ENCODE assay signal across 21 cellular contexts in the genomic region with DNA sequence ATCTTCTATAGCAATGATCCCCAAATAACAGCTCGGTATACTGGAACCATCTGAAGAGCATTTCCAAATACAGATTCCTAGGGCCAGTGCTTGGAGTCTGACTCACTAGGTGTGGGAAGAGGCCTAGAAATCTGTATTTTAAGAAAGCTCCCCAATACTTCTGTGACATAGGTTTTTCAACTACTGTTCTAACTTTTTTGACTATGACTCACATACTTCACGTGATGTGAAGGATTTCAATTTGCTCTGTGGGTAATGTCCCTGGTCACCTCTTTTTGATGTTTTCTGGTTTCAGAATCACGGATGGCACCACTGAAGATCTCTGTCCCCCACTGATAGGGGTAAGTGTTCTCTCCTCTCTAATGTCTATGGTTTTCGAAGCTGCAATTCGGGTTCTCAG. TPM values are rescaled to one million over a fixed set of nuclear protein-coding genes. Genes with fewer than 3 reads are reported as not detected.
DNase-seq lines count a peak whose midpoint lies in the region; ATAC-seq, FAIRE-seq and TF ChIP-seq lines count a peak whose summit lies in the region.
"Had no signal": no experiment of that assay in that cellular context is flagged by ENCODE, and none has a peak within 500 bp of the region (broad histone marks: within the 10 kb centered on the region; RNA-seq: fewer than 3 reads in every experiment).

No MANE protein-coding gene starts in this region.

- H3K4me2 ChIP-seq in A549 (no peak overlapping the region), GM23248 (ENCODE audit: unreplicated experiment) (no peak overlapping the region)
- H3K4me2 ChIP-seq: BLaER1 had no signal

- H3K4me1 ChIP-seq in A549, result no peaks in the 10 kb centered on the region
- no peaks in the 10 kb centered on the region for H3K4me1 ChIP-seq in GM23248 (ENCODE audit: insufficient read depth)
- no peaks in the 10 kb centered on the region for H3K4me1 ChIP-seq in body of pancreas
- H3K4me1 ChIP-seq: BLaER1, Caco-2 had no signal

- no peaks in the 10 kb centered on the region for H3K4me1 Mint-ChIP-seq in activated T-cell treated with anti-CD3 and anti-CD28 coated beads, Interleukin-2, amount 50 U/mL, for 4 hours (ENCODE audit: low read depth)
- peaks cover 5% of the 10 kb centered on the region for H3K4me1 Mint-ChIP-seq in activated T-helper 17 cell treated with anti-CD3 and anti-CD28 coated beads, Interleukin-2, amount 50 U/mL, for 72 hours
- peaks cover 6% of the 10 kb centered on the region for H3K4me1 Mint-ChIP-seq in activated CD4-positive, alpha-beta T cell treated with anti-CD3 and anti-CD28 coated beads, Interleukin-2, amount 10 ng/mL, durations not matched to agents 7 days and 5 days
- H3K4me1 Mint-ChIP-seq: B cell had no signal

- in situ Hi-C loops in GM23248 (cut with MboI), result no loop called here

- no peak for FAIRE-seq in A549 (lab: Jason Lieb, UNC)
- FAIRE-seq: G401.6, GM12892, H1 had no signal

- H3K36me3 Mint-ChIP-seq in activated T-cell treated with anti-CD3 and anti-CD28 coated beads, Interleukin-2, amount 50 U/mL, for 4 hours (ENCODE audit: insufficient read depth), result peaks cover 29% of the 10 kb centered on the region
- peaks cover 100% of the 10 kb centered on the region for H3K36me3 Mint-ChIP-seq in activated T-helper 17 cell treated with anti-CD3 and anti-CD28 coated beads, Interleukin-2, amount 50 U/mL, for 72 hours (ENCODE audit: low read depth)
- peaks cover 56% of the 10 kb centered on the region for H3K36me3 Mint-ChIP-seq in activated CD4-positive, alpha-beta T cell treated with anti-CD3 and anti-CD28 coated beads, Interleukin-2, amount 10 ng/mL, durations not matched to agents 7 days and 5 days (ENCODE audit: low read depth)

- POLR2A ChIA-PET in A549 (lab: Yijun Ruan, JAX), result no interaction called here
- POLR2A ChIA-PET in activated CD4-positive, alpha-beta T cell treated with anti-CD3 and anti-CD28 coated beads, Interleukin-2, amount 10 ng/mL, durations not matched to agents 7 days and 5 days (lab: Charles Lee), result no interaction called here

- no peak overlapping the region for H3K27ac Mint-ChIP-seq in activated T-helper 17 cell treated with anti-CD3 and anti-CD28 coated beads, Interleukin-2, amount 50 U/mL, for 72 hours
- no peak overlapping the region for H3K27ac Mint-ChIP-seq in activated CD4-positive, alpha-beta T cell treated with anti-CD3 and anti-CD28 coated beads, Interleukin-2, amount 10 ng/mL, durations not matched to agents 7 days and 5 days
- H3K27ac Mint-ChIP-seq: B cell; CD8-positive, alpha-beta T cell had no signal

- no peaks in the 10 kb centered on the region for H3K36me3 ChIP-seq in GM23248 (ENCODE audit: low read depth)
- no peaks in the 10 kb centered on the region for H3K36me3 ChIP-seq in body of pancreas (replicated peaks in 1 of 2; ENCODE audit: insufficient read depth in 1 of 2, low read depth in 2 of 2)

- intact Hi-C loops in body of pancreas (cut with DNase I), result no loop called here

- no peak overlapping the region for H3K4me3 Mint-ChIP-seq in activated T-cell treated with anti-CD3 and anti-CD28 coated beads, Interleukin-2, amount 50 U/mL, for 4 hours
- no peak overlapping the region for H3K4me3 Mint-ChIP-seq in activated T-helper 17 cell treated with anti-CD3 and anti-CD28 coated beads, Interleukin-2, amount 50 U/mL, for 72 hours
- H3K4me3 Mint-ChIP-seq in activated CD4-positive, alpha-beta T cell treated with anti-CD3 and anti-CD28 coated beads, Interleukin-2, amount 10 ng/mL, durations not matched to agents 7 days and 5 days, result no peak overlapping the region
- H3K4me3 Mint-ChIP-seq: B cell; CD4-positive, CD25-positive, alpha-beta regulatory T cell; CD8-positive, alpha-beta T cell had no signal

- no peaks in the 10 kb centered on the region for H3K9me3 Mint-ChIP-seq in activated T-cell treated with anti-CD3 and anti-CD28 coated beads, Interleukin-2, amount 50 U/mL, for 4 hours
- H3K9me3 Mint-ChIP-seq in activated T-helper 17 cell treated with anti-CD3 and anti-CD28 coated beads, Interleukin-2, amount 50 U/mL, for 72 hours, result no peaks in the 10 kb centered on the region
- no peaks in the 10 kb centered on the region for H3K9me3 Mint-ChIP-seq in activated CD4-positive, alpha-beta T cell treated with anti-CD3 and anti-CD28 coated beads, Interleukin-2, amount 10 ng/mL, durations not matched to agents 7 days and 5 days
- H3K9me3 Mint-ChIP-seq: CD4-positive, CD25-positive, alpha-beta regulatory T cell; CD8-positive, alpha-beta T cell had no signal

- TF ChIP-seq EP300 in A549 (IDR thresholded peaks at IDR 0.05), result no peak

- TF ChIP-seq POLR2A in A549 (IDR thresholded peaks at IDR 0.05; ENCODE audit: low read length) (no peak), body of pancreas (IDR thresholded peaks at IDR 0.05) (no peak)

- H3K79me2 ChIP-seq in GM23248 (ENCODE audit: insufficient read depth), result no peaks in the 10 kb centered on the region

- no peak overlapping the region for H3K9ac ChIP-seq in GM23248
- H3K9ac ChIP-seq: BLaER1 had no signal

- H3F3A ChIP-seq in GM23248 (ENCODE audit: insufficient read depth), result no peaks in the 10 kb centered on the region

- 95% methylated on average over 5 of the region's 5 CpGs for WGBS in A549 (ENCODE audit: missing lambda C conversion rate)
- whole genome bisulfite sequencing in GM23248 (ENCODE audit: low coverage in 1 of 2, low lambda C conversion rate in 2 of 2, missing lambda C conversion rate in 2 of 2), 2 experiments, result 94 to 97% methylated on average over 5 of the region's 5 CpGs
- 92 to 97% methylated on average over 5 of the region's 5 CpGs for WGBS in body of pancreas, 2 donors

- TF ChIP-seq CTCF in A549 (IDR thresholded peaks at IDR 0.05), result no peak
- no peak for TF ChIP-seq CTCF in body of pancreas (IDR thresholded peaks at IDR 0.05)

- no peaks in the 10 kb centered on the region for H4K20me1 ChIP-seq in GM23248 (ENCODE audit: insufficient read depth)

- H3K27me3 ChIP-seq in GM23248 (replicated peaks; ENCODE audit: insufficient read depth) (no peaks in the 10 kb centered on the region), body of pancreas (no peaks in the 10 kb centered on the region)
- H3K27me3 ChIP-seq: BLaER1 had no signal

- CTCF ChIA-PET in A549 (lab: Yijun Ruan, JAX), result interaction anchor here (0.6 to 1.1 kb wide), 2 partner anchors 9 to 11 kb away, joined by 3 read pairs; partner anchors contain the start of genes ORC1 and PRPF38A
- CTCF ChIA-PET in activated CD4-positive, alpha-beta T cell treated with anti-CD3 and anti-CD28 coated beads, Interleukin-2, amount 10 ng/mL, durations not matched to agents 7 days and 5 days (lab: Charles Lee), result interaction anchor here (0.8 to 3.4 kb wide), 2 partner anchors 11 to 176 kb away, joined by 3 to 13 read pairs; partner anchors contain the start of genes ORC1 and PRPF38A

- H3K9me3 ChIP-seq in A549, result no peaks in the 10 kb centered on the region
- H3K9me3 ChIP-seq in GM23248 (ENCODE audit: low read depth), result no peaks in the 10 kb centered on the region
- H3K9me3 ChIP-seq in body of pancreas, result no peaks in the 10 kb centered on the region
- H3K9me3 ChIP-seq: BLaER1, Caco-2 had no signal

- no peak for DNase-seq in activated T-cell treated with anti-CD3 and anti-CD28 coated beads, Interleukin-2, amount 50 U/mL, for 4 hours
- no peak for DNase-seq in activated T-cell treated with anti-CD3 and anti-CD28 coated beads for 4 hours
- DNase-seq in A549 (ENCODE audit: low read depth in 1 of 2, low spot score in 1 of 2), result no peak
- DNase-seq in GM23248, result peak; percentile 4
- DNase-seq in NCI-H524 treated with DMSO at 0.1 percent for 48 hours (lab: John Stamatoyannopoulos, UW), result no peak
- no peak for DNase-seq in body of pancreas
- no peak for DNase-seq in activated CD4-positive, alpha-beta T cell treated with anti-CD3 and anti-CD28 coated beads, Interleukin-2, amount 10 ng/mL, durations not matched to agents 7 days and 5 days
- DNase-seq: Caco-2; CD4-positive, CD25-positive, alpha-beta regulatory T cell; CD8-positive, alpha-beta T cell; DMS153; DND-41; H7 had no signal

- ATAC-seq in activated T-cell treated with anti-CD3 and anti-CD28 coated beads, Interleukin-2, amount 50 U/mL, for 4 hours, result peak; percentile 35 to 53
- ATAC-seq in A549, result no peak
- ATAC-seq in activated T-helper 17 cell treated with anti-CD3 and anti-CD28 coated beads, Interleukin-2, amount 50 U/mL, for 72 hours (replicated peaks), result peak; percentile 52
- ATAC-seq in body of pancreas, result no peak
- ATAC-seq: CD8-positive, alpha-beta T cell; HCT116 had no signal

- TF ChIP-seq RAD21 in A549 (conservative IDR thresholded peaks at IDR 0.05 in 1 of 2, IDR thresholded peaks at IDR 0.05 in 1 of 2), result no peak

- no peaks in the 10 kb centered on the region for H3K9me2 ChIP-seq in GM23248 (ENCODE audit: insufficient read depth)

- H3K4me3 ChIP-seq in A549 (no peak overlapping the region), GM23248 (no peak overlapping the region), body of pancreas (no peak overlapping the region)
- H3K4me3 ChIP-seq: BLaER1 had no signal

- H3K27ac ChIP-seq in A549, result no peak overlapping the region
- no peak overlapping the region for H3K27ac ChIP-seq in GM23248
- H3K27ac ChIP-seq in body of pancreas, result no peak overlapping the region
- H3K27ac ChIP-seq: BLaER1, C4-2B had no signal

- H3K27me3 Mint-ChIP-seq in activated T-cell treated with anti-CD3 and anti-CD28 coated beads, Interleukin-2, amount 50 U/mL, for 4 hours (ENCODE audit: low read depth), result no peaks in the 10 kb centered on the region
- H3K27me3 Mint-ChIP-seq in activated T-helper 17 cell treated with anti-CD3 and anti-CD28 coated beads, Interleukin-2, amount 50 U/mL, for 72 hours, result no peaks in the 10 kb centered on the region
- no peaks in the 10 kb centered on the region for H3K27me3 Mint-ChIP-seq in activated CD4-positive, alpha-beta T cell treated with anti-CD3 and anti-CD28 coated beads, Interleukin-2, amount 10 ng/mL, durations not matched to agents 7 days and 5 days
- H3K27me3 Mint-ChIP-seq: B cell; CD4-positive, CD25-positive, alpha-beta regulatory T cell had no signal

- no peak overlapping the region for H2AFZ ChIP-seq in GM23248

RNA-seq across cellular contexts. Expression of gene ORC1, which starts 11.0 kb away (rescaled TPM):
- total RNA-seq in activated T-cell treated with anti-CD3 and anti-CD28 coated beads, Interleukin-2, amount 50 U/mL, for 4 hours, result 10 to 100 TPM; 34.8 to 46.2 (median 37.3) TPM
- polyA plus RNA-seq in A549 (2011; rRNA removed), result 17.7 and 19.1 TPM in 2 replicates
- 17.4 and 21.3 TPM in 2 replicates for polyA plus RNA-seq in A549 (2012; cell fraction: cytosol; rRNA removed)
- polyA plus RNA-seq in A549 (2012; cell fraction: nucleus; rRNA removed), result 26.2 and 28.6 TPM in 2 replicates
- 17.7 to 18.9 TPM (median 18.2 TPM) in 3 replicates for polyA plus RNA-seq in A549 (2017; fragmentation: RNase III; extraction: RNeasy Plus Mini Kit Qiagen cat#74134 plus additional on column Dnase treatment)
- 15.6 and 16.8 TPM in 2 replicates for polyA minus RNA-seq in A549 (2011; rRNA and poly(A)+ RNA removed)
- total RNA-seq in GM23248 (2014; rRNA removed; shearing (Covaris generic)), result 1.9 and 3.4 TPM in 2 replicates
- polyA plus RNA-seq in GM23248 (2016; fragmentation: Nextera tagmentation; extraction: Ambion mirVana), result 1.4 and 1.9 TPM in 2 replicates
- total RNA-seq in activated T-helper 17 cell treated with anti-CD3 and anti-CD28 coated beads, Interleukin-2, amount 50 U/mL, for 72 hours, result 10 to 100 TPM; 38.6 to 45.3 TPM
- total RNA-seq in body of pancreas, result under 1 TPM in 1 of 2 donors, not detected in 1; 0.52 TPM
- total RNA-seq in activated CD4-positive, alpha-beta T cell treated with anti-CD3 and anti-CD28 coated beads, Interleukin-2, amount 10 ng/mL, durations not matched to agents 7 days and 5 days, result 10 to 100 TPM; 30.3 to 36.7 TPM

RNA-seq across cellular contexts. Expression of gene PRPF38A, which starts 11.2 kb away (rescaled TPM):
- 100 to 1,000 TPM in 2 of 3 donors, 10 to 100 TPM in 1; 94.0 to 113 (median 101) TPM for total RNA-seq in activated T-cell treated with anti-CD3 and anti-CD28 coated beads, Interleukin-2, amount 50 U/mL, for 4 hours
- 24.0 and 30.4 TPM in 2 replicates for polyA plus RNA-seq in A549 (2011; rRNA removed)
- 9.6 and 9.7 TPM in 2 replicates for polyA plus RNA-seq in A549 (2012; cell fraction: cytosol; rRNA removed)
- 10.9 and 12.0 TPM in 2 replicates for polyA plus RNA-seq in A549 (2012; cell fraction: nucleus; rRNA removed)
- polyA plus RNA-seq in A549 (2017; fragmentation: RNase III; extraction: RNeasy Plus Mini Kit Qiagen cat#74134 plus additional on column Dnase treatment), result 12.9 to 14.1 TPM (median 13.0 TPM) in 3 replicates
- 21.0 and 24.6 TPM in 2 replicates for polyA minus RNA-seq in A549 (2011; rRNA and poly(A)+ RNA removed)
- 6.1 and 14.8 TPM in 2 replicates for total RNA-seq in GM23248 (2014; rRNA removed; shearing (Covaris generic))
- 27.0 and 27.3 TPM in 2 replicates for polyA plus RNA-seq in GM23248 (2016; fragmentation: Nextera tagmentation; extraction: Ambion mirVana)
- 10 to 100 TPM; 63.1 to 82.5 TPM for total RNA-seq in activated T-helper 17 cell treated with anti-CD3 and anti-CD28 coated beads, Interleukin-2, amount 50 U/mL, for 72 hours
- 1 to 10 TPM; 6.7 to 8.9 TPM for total RNA-seq in body of pancreas
- total RNA-seq in activated CD4-positive, alpha-beta T cell treated with anti-CD3 and anti-CD28 coated beads, Interleukin-2, amount 10 ng/mL, durations not matched to agents 7 days and 5 days, result 100 to 1,000 TPM in 1 of 2 experiments, 10 to 100 TPM in 1; 98.1 to 103 TPM

RNA-seq across cellular contexts. Expression of gene CC2D1B, which starts 27.2 kb away (rescaled TPM):
- total RNA-seq in activated T-cell treated with anti-CD3 and anti-CD28 coated beads, Interleukin-2, amount 50 U/mL, for 4 hours, result 10 to 100 TPM; 35.0 to 40.0 (median 38.9) TPM
- polyA plus RNA-seq in A549 (2011; rRNA removed) (9.8 and 14.0 TPM in 2 replicates), A549 (2017; fragmentation: RNase III; extraction: RNeasy Plus Mini Kit Qiagen cat#74134 plus additional on column Dnase treatment) (15.6 to 18.4 TPM (median 18.2 TPM) in 3 replicates), GM23248 (2016; fragmentation: Nextera tagmentation; extraction: Ambion mirVana) (12.6 and 13.2 TPM in 2 replicates)
- 10.3 and 12.8 TPM in 2 replicates for polyA plus RNA-seq in A549 (2012; cell fraction: cytosol; rRNA removed)
- 25.4 and 26.4 TPM in 2 replicates for polyA plus RNA-seq in A549 (2012; cell fraction: nucleus; rRNA removed)
- polyA minus RNA-seq in A549 (2011; rRNA and poly(A)+ RNA removed), result 14.9 and 16.4 TPM in 2 replicates
- total RNA-seq in GM23248 (2014; rRNA removed; shearing (Covaris generic)), result 29.6 and 37.2 TPM in 2 replicates
- total RNA-seq in activated T-helper 17 cell treated with anti-CD3 and anti-CD28 coated beads, Interleukin-2, amount 50 U/mL, for 72 hours, result 10 to 100 TPM; 26.6 to 39.8 TPM
- total RNA-seq in body of pancreas, result 10 to 100 TPM; 23.6 to 48.5 TPM
- 10 to 100 TPM; 58.8 to 60.1 TPM for total RNA-seq in activated CD4-positive, alpha-beta T cell treated with anti-CD3 and anti-CD28 coated beads, Interleukin-2, amount 10 ng/mL, durations not matched to agents 7 days and 5 days

Comparison
In these comparisons a context has a peak if more than half of its experiments do, and no peak if none do; other contexts are left out.
1. ATAC-seq: peak in activated T-cell treated with anti-CD3 and anti-CD28 coated beads, Interleukin-2, amount 50 U/mL, for 4 hours (2 of 2) and activated T-helper 17 cell treated with anti-CD3 and anti-CD28 coated beads, Interleukin-2, amount 50 U/mL, for 72 hours (single experiment); none in A549 (0 of 2) and body of pancreas (single experiment).